24 cellular contexts compared by ENCODE assay signal in the genomic region with DNA sequence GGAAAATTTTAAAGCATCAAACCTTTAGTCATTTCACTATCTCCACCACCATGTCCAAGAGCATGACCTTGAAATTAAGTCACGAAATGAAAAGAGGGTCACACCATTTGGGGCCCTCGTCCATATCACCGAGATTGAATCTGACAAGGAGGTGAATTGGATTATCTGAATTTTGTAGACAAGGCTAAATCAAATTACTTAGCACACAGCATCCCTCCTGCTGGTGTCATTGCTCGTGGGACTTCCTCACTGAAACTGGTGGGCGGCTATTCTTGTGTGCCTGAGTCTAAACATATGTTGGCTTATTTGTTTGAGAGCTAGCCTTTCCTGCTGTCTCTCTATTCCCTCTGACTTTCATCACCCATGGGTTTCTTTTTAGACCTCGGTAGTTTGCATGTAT.
DNase-seq lines count a peak whose midpoint lies in the region; ATAC-seq, FAIRE-seq and TF ChIP-seq lines count a peak whose summit lies in the region.
"Had no signal": no experiment of that assay in that cellular context is flagged by ENCODE, and none has a peak within 500 bp of the region (broad histone marks: within the 10 kb centered on the region; RNA-seq: fewer than 3 reads in every experiment).

No MANE protein-coding gene starts in this region.

- H3K9ac ChIP-seq in SK-N-SH (no peak overlapping the region), GM12878 (ENCODE audit: control insufficient read depth, insufficient read depth, low read length) (no peak overlapping the region)

- peaks cover 13% of the 10 kb centered on the region for H3K27me3 Mint-ChIP-seq in nephron (ENCODE audit: low read depth)

- TF ChIP-seq RAD21 in SK-N-SH (IDR thresholded peaks at IDR 0.05; ENCODE audit: low read length): no peak
- TF ChIP-seq RAD21 in GM12878 (IDR thresholded peaks at IDR 0.05; ENCODE audit: insufficient read depth, low read depth, low read length): no peak

- H3K27ac ChIP-seq in SK-N-SH (ENCODE audit: low read depth in 2 of 2, low read length in 1 of 2): no peak overlapping the region
- no peak overlapping the region for H3K27ac ChIP-seq in GM12878 (ENCODE audit: control insufficient read depth, insufficient read depth)
- no peak overlapping the region for H3K27ac ChIP-seq in WERI-Rb-1
- H3K27ac ChIP-seq: 22Rv1, HL-60, SJCRH30 had no signal

- no peak overlapping the region for H2AFZ ChIP-seq in SK-N-SH (ENCODE audit: low read depth)
- H2AFZ ChIP-seq in GM12878 (ENCODE audit: control insufficient read depth, low read depth, low read length): no peak overlapping the region

- H3K36me3 ChIP-seq in SK-N-SH (replicated peaks in 1 of 2; ENCODE audit: control insufficient read depth in 1 of 2, insufficient read depth in 2 of 2, low read length in 1 of 2) (no peaks in the 10 kb centered on the region), GM12878 (ENCODE audit: control insufficient read depth in 2 of 2, insufficient read depth in 2 of 2, low read length in 1 of 2) (no peaks in the 10 kb centered on the region), WERI-Rb-1 (no peaks in the 10 kb centered on the region)
- H3K36me3 ChIP-seq: Peyer's patch, SJCRH30 had no signal

- POLR2A ChIA-PET in SK-N-SH (lab: Yijun Ruan, JAX): no interaction called here
- POLR2A ChIA-PET in GM12878 (lab: Charles Lee): interaction anchor here (0.7 kb wide), 1 partner anchor 184 kb away, joined by 4 read pairs; no protein-coding TSS in a partner anchor

- no peaks in the 10 kb centered on the region for H4K20me1 ChIP-seq in SK-N-SH (ENCODE audit: insufficient read depth)
- no peaks in the 10 kb centered on the region for H4K20me1 ChIP-seq in GM12878 (ENCODE audit: control insufficient read depth, insufficient read depth)

- SMC1A ChIA-PET in GM12878 (lab: Charles Lee; ENCODE audit: uncharacterized antibody, unreplicated experiment): interaction anchor here (1.0 to 2.8 kb wide), 5 partner anchors 11 to 324 kb away, joined by 3 to 12 read pairs (median 6); no protein-coding TSS in a partner anchor

- in situ Hi-C loops in GM12878 (cut with MboI): no loop called here

- CTCF ChIA-PET in SK-N-SH (lab: Yijun Ruan, JAX): interaction anchor here (4.2 kb wide), 1 partner anchor 12 kb away, joined by 26 read pairs; no protein-coding TSS in a partner anchor
- CTCF ChIA-PET in GM12878 (lab: Yijun Ruan, JAX): no interaction called here

- FAIRE-seq in GM12878 (lab: Jason Lieb, UNC): no peak
- FAIRE-seq: G401.6 had no signal

- TF ChIP-seq CTCF in SK-N-SH (IDR thresholded peaks at IDR 0.05): no peak
- no peak for TF ChIP-seq CTCF in GM12878 (IDR thresholded peaks at IDR 0.05 in 2 of 3, conservative IDR thresholded peaks at IDR 0.05 in 1 of 3; ENCODE audit: control insufficient read depth in 2 of 3, extremely low read depth in 1 of 3, insufficient read depth in 1 of 3, low read depth in 3 of 3, low read length in 3 of 3)
- no peak for TF ChIP-seq CTCF in nephron (IDR thresholded peaks at IDR 0.05; ENCODE audit: unreplicated experiment in 3 of 3)
- no peak for TF ChIP-seq CTCF in WERI-Rb-1 (IDR thresholded peaks at IDR 0.05; ENCODE audit: low read depth, low read length)

- BruUV-seq in GM12878 (replicated peaks; lab: Mats Ljungman, UMichigan): no TSS peak

- no peak overlapping the region for H3K4me3 Mint-ChIP-seq in nephron
- H3K4me3 Mint-ChIP-seq: CD8-positive, alpha-beta memory T cell had no signal

- ATAC-seq in SK-N-SH treated with all-trans-retinoic acid at 6 μM for 48 hours (no peak), GM12878 (peak; percentile 60), HG03520 (IDR thresholded peaks at IDR 0.05; ENCODE audit: unreplicated experiment) (no peak), GM19467 (IDR thresholded peaks at IDR 0.05; ENCODE audit: unreplicated experiment) (no peak)

- H3K4me1 ChIP-seq in SK-N-SH (ENCODE audit: control insufficient read depth in 1 of 2, insufficient read depth in 2 of 2, low read depth in 1 of 2, low read length in 1 of 2) (peaks cover 0 to 9% of the 10 kb centered on the region in 2 experiments; a peak in 1 of 4 replicates), GM12878 (ENCODE audit: control insufficient read depth, insufficient read depth, low read length) (no peaks in the 10 kb centered on the region)
- H3K4me1 ChIP-seq: SJCRH30 had no signal

- intact Hi-C loops in GM12878 (cut with micrococcal nuclease; ENCODE audit: unreplicated experiment): no loop called here

- H3K27me3 ChIP-seq in SK-N-SH (ENCODE audit: insufficient read depth) (no peaks in the 10 kb centered on the region; the same call in 1 of the 2 replicates), GM12878 (replicated peaks in 1 of 2; ENCODE audit: control insufficient read depth in 2 of 2, insufficient read depth in 2 of 2, low read length in 1 of 2) (no peaks in the 10 kb centered on the region), WERI-Rb-1 (ENCODE audit: insufficient read depth, low read depth, severe bottlenecking) (no peaks in the 10 kb centered on the region)
- H3K27me3 ChIP-seq: Peyer's patch, SJCRH30 had no signal

- no peak overlapping the region for H3K4me2 ChIP-seq in SK-N-SH
- no peak overlapping the region for H3K4me2 ChIP-seq in GM12878 (ENCODE audit: control insufficient read depth, insufficient read depth)

- peak overlapping the region in 2 of 3 experiments; percentile 81 to 92 for H3K27ac Mint-ChIP-seq in nephron
- H3K27ac Mint-ChIP-seq: CD8-positive, alpha-beta memory T cell had no signal

- TF ChIP-seq POLR2A in GM12878 (IDR thresholded peaks at IDR 0.05; ENCODE audit: low read depth, low read length): no peak

- TF ChIP-seq EP300 in SK-N-SH (IDR thresholded peaks at IDR 0.05; ENCODE audit: borderline replicate concordance in 1 of 2, low read depth in 1 of 2, low read length in 1 of 2) (peak in 1 of 2 experiments; percentile 28; a peak in 1 of 4 replicates), GM12878 (IDR thresholded peaks at IDR 0.05; ENCODE audit: borderline replicate concordance in 1 of 2, control insufficient read depth in 1 of 2, low read depth in 2 of 2, low read length in 2 of 2) (no peak)

- peaks cover 4% of the 10 kb centered on the region for H3K9me3 Mint-ChIP-seq in nephron

- H3K36me3 Mint-ChIP-seq in nephron (ENCODE audit: low read depth): no peaks in the 10 kb centered on the region
- H3K36me3 Mint-ChIP-seq: CD8-positive, alpha-beta memory T cell had no signal

- WGBS in SK-N-SH (ENCODE audit: low lambda C conversion rate): 23% methylated on average over 6 of the region's 6 CpGs
- 7% methylated on average over 6 of the region's 6 CpGs for WGBS in GM12878 (ENCODE audit: insufficient coverage, insufficient replicate concordance, low lambda C conversion rate, missing lambda C conversion rate)

- H3K9me2 ChIP-seq in SK-N-SH: no peaks in the 10 kb centered on the region

- DNase-seq in SK-N-SH: peak; percentile 38
- DNase-seq in GM12878 (ENCODE audit: low read depth, low spot score): no peak
- DNase-seq in WERI-Rb-1: no peak
- no peak for DNase-seq in activated CD4-positive, alpha-beta T cell treated with anti-CD3 and anti-CD28 coated beads for 4 hours
- DNase-seq: C1 segment of cervical spinal cord; Calu3; CD8-positive, alpha-beta memory T cell; H7; KG1; NCI-H1092 treated with DMSO at 0.1 percent for 48 hours; NCI-H146; NCI-H2029; NCI-H226; NCI-H510A treated with DMSO at 0.1 percent for 48 hours; NCI-H748 treated with DMSO at 0.1 percent for 48 hours; Peyer's patch; SJCRH30 had no signal

- H3K79me2 ChIP-seq in SK-N-SH (ENCODE audit: insufficient read depth) (no peaks in the 10 kb centered on the region), GM12878 (ENCODE audit: control insufficient read depth, insufficient read depth, low read length) (no peaks in the 10 kb centered on the region)

- RAD21 ChIA-PET in GM12878 (lab: Charles Lee; ENCODE audit: unreplicated experiment): no interaction called here

- H3F3A ChIP-seq in SK-N-SH (replicated peaks; ENCODE audit: insufficient read depth): no peaks in the 10 kb centered on the region

- peaks cover 21% of the 10 kb centered on the region for H3K4me1 Mint-ChIP-seq in nephron
- H3K4me1 Mint-ChIP-seq: CD8-positive, alpha-beta memory T cell had no signal

- H3K4me3 ChIP-seq in SK-N-SH (ENCODE audit: low read depth in 2 of 2, low read length in 1 of 2): no peak overlapping the region
- no peak overlapping the region for H3K4me3 ChIP-seq in GM12878
- H3K4me3 ChIP-seq in WERI-Rb-1 (ENCODE audit: low read depth, low read length): no peak overlapping the region
- H3K4me3 ChIP-seq: Peyer's patch, SJCRH30 had no signal

- H3K9me3 ChIP-seq in SK-N-SH (no peaks in the 10 kb centered on the region), GM12878 (replicated peaks; ENCODE audit: control insufficient read depth, insufficient read depth, low read length) (no peaks in the 10 kb centered on the region; the same call in 2 of the 3 replicates), WERI-Rb-1 (ENCODE audit: severe bottlenecking) (peaks cover 3% of the 10 kb centered on the region)
- H3K9me3 ChIP-seq: Peyer's patch, SJCRH30 had no signal

TF ChIP-seq in SK-N-SH treated with all-trans-retinoic acid at 6 μM for 48 hours, 23 proteins besides CTCF, POLR2A, EP300 and RAD21 (continues in another document):
- TF ChIP-seq, protein P1, sequence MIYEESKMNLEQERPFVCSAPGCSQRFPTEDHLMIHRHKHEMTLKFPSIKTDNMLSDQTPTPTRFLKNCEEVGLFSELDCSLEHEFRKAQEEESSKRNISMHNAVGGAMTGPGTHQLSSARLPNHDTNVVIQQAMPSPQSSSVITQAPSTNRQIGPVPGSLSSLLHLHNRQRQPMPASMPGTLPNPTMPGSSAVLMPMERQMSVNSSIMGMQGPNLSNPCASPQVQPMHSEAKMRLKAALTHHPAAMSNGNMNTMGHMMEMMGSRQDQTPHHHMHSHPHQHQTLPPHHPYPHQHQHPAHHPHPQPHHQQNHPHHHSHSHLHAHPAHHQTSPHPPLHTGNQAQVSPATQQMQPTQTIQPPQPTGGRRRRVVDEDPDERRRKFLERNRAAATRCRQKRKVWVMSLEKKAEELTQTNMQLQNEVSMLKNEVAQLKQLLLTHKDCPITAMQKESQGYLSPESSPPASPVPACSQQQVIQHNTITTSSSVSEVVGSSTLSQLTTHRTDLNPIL (CRISPR knock-in tag; IDR thresholded peaks at IDR 0.05; ENCODE audit: low read depth): no peak
- no peak for TF ChIP-seq ZC3H10 (CRISPR knock-in tag; IDR thresholded peaks at IDR 0.05)

TF ChIP-seq in GM12878, 131 proteins besides CTCF, POLR2A, EP300 and RAD21:
- peak; percentile 36; the same call in 1 of the 2 replicates for TF ChIP-seq SPI1 (IDR thresholded peaks at IDR 0.05; ENCODE audit: borderline replicate concordance, insufficient read depth, low read depth, low read length)
- no peak for TF ChIP-seq SMARCA5 (IDR thresholded peaks at IDR 0.05)
- TF ChIP-seq SREBF2 (IDR thresholded peaks at IDR 0.05; ENCODE audit: low read length): no peak
